Comparison of ENCODE assay signal across 1 cellular context in genomic region chr19:35644987-35645679, GRCh38.
A peak's percentile ranks its signal among the peaks of the same experiment; 100 is the strongest.
TF ChIP-seq lines count a peak whose summit lies in the region.

No MANE protein-coding gene starts in this region.

TF ChIP-seq in K562, 482 proteins besides CTCF, POLR2A, EP300 and RAD21 (continued from another document and continues in another):
- TF ChIP-seq ZMIZ1 (IDR thresholded peaks at IDR 0.05; ENCODE audit: low read depth in 2 of 2, low read length in 2 of 2) (no peak), ATF4 (CRISPR knock-in tag; IDR thresholded peaks at IDR 0.05) (no peak), BCL6 (CRISPR knock-in tag; IDR thresholded peaks at IDR 0.05) (no peak), U2AF1 (optimal IDR thresholded peaks at IDR 0.05; ENCODE audit: low read depth, low read length) (no peak), SRSF9 (IDR thresholded peaks at IDR 0.05; ENCODE audit: borderline replicate concordance, low read depth, low read length) (no peak), ZC3H4 (CRISPR knock-in tag; IDR thresholded peaks at IDR 0.05; ENCODE audit: borderline replicate concordance) (no peak), IFI16 (CRISPR knock-in tag; IDR thresholded peaks at IDR 0.05) (no peak), RBM22 (IDR thresholded peaks at IDR 0.05; ENCODE audit: low read depth, low read length, poor library complexity, severe bottlenecking) (no peak), PRDM10 (IDR thresholded peaks at IDR 0.05; ENCODE audit: partially characterized antibody) (no peak), CHD7 (IDR thresholded peaks at IDR 0.05; ENCODE audit: low read depth, low read length) (no peak), FOS (IDR thresholded peaks at IDR 0.05; ENCODE audit: extremely low read depth, insufficient read length) (no peak), E2F6 (IDR thresholded peaks at IDR 0.05; ENCODE audit: borderline replicate concordance in 1 of 2, extremely low read depth in 1 of 2, insufficient read depth in 1 of 2, insufficient read length in 1 of 2, low read depth in 1 of 2, low read length in 1 of 2, poor library complexity in 1 of 2, severe bottlenecking in 1 of 2) (peak in 1 of 2 experiments; percentile 18), ZNF175 (CRISPR knock-in tag; IDR thresholded peaks at IDR 0.05; ENCODE audit: low read depth) (no peak), ESRRB (CRISPR knock-in tag; IDR thresholded peaks at IDR 0.05; ENCODE audit: borderline replicate concordance) (no peak), CREB3 (tag; conservative IDR thresholded peaks at IDR 0.05; ENCODE audit: low read depth) (no peak), FUS (optimal IDR thresholded peaks at IDR 0.05; ENCODE audit: low read depth, low read length) (no peak), RB1 (IDR thresholded peaks at IDR 0.05; ENCODE audit: low read depth) (no peak), BRF2 (IDR thresholded peaks at IDR 0.05; ENCODE audit: borderline replicate concordance, insufficient read depth, insufficient read length) (no peak), MIER1 (IDR thresholded peaks at IDR 0.05; ENCODE audit: low read depth) (no peak), DLX4 (CRISPR knock-in tag; IDR thresholded peaks at IDR 0.05) (no peak), PBX2 (CRISPR knock-in tag; IDR thresholded peaks at IDR 0.05; ENCODE audit: low read depth) (no peak), PBX2 (tag; conservative IDR thresholded peaks at IDR 0.05; ENCODE audit: low read depth) (0 out of 2 replicates have a peak, but pooled peaks have one; percentile 9), TCF7 (IDR thresholded peaks at IDR 0.05; ENCODE audit: borderline replicate concordance) (peak; percentile 58; the same call in 1 of the 2 replicates), SNAPC5 (CRISPR knock-in tag; IDR thresholded peaks at IDR 0.05) (no peak), RBM17 (IDR thresholded peaks at IDR 0.05; ENCODE audit: borderline replicate concordance, low read depth, low read length) (no peak)
